In the genomic region with DNA sequence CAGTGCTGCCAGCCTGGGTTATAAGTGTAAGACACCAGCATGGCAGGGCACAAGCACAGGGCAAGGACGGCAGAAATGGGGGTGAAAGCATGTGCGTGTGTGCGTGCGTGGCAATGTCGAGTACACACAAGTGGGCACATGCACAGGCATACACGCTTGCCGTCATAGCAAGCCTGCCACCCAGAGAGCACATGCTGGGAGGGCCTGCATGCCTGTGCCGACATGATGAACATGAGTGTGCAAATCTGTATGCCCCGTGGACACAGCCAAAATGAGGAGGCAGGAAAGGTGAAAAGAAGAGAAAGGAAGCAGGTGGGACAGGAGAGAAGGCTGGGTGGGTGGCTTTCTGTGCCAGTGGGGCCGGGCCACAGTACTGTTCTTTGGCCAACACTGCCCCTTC, we compare ENCODE assay signal across 1 cellular context.
TF ChIP-seq lines count a peak whose summit lies in the region.

No MANE protein-coding gene starts in this region.

TF ChIP-seq in K562, 482 proteins besides CTCF, POLR2A, EP300 and RAD21 (continued from another document):
- TF ChIP-seq, protein P1, sequence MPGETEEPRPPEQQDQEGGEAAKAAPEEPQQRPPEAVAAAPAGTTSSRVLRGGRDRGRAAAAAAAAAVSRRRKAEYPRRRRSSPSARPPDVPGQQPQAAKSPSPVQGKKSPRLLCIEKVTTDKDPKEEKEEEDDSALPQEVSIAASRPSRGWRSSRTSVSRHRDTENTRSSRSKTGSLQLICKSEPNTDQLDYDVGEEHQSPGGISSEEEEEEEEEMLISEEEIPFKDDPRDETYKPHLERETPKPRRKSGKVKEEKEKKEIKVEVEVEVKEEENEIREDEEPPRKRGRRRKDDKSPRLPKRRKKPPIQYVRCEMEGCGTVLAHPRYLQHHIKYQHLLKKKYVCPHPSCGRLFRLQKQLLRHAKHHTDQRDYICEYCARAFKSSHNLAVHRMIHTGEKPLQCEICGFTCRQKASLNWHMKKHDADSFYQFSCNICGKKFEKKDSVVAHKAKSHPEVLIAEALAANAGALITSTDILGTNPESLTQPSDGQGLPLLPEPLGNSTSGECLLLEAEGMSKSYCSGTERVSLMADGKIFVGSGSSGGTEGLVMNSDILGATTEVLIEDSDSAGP (CRISPR knock-in tag; IDR thresholded peaks at IDR 0.05), result no peak
